In the genomic region with DNA sequence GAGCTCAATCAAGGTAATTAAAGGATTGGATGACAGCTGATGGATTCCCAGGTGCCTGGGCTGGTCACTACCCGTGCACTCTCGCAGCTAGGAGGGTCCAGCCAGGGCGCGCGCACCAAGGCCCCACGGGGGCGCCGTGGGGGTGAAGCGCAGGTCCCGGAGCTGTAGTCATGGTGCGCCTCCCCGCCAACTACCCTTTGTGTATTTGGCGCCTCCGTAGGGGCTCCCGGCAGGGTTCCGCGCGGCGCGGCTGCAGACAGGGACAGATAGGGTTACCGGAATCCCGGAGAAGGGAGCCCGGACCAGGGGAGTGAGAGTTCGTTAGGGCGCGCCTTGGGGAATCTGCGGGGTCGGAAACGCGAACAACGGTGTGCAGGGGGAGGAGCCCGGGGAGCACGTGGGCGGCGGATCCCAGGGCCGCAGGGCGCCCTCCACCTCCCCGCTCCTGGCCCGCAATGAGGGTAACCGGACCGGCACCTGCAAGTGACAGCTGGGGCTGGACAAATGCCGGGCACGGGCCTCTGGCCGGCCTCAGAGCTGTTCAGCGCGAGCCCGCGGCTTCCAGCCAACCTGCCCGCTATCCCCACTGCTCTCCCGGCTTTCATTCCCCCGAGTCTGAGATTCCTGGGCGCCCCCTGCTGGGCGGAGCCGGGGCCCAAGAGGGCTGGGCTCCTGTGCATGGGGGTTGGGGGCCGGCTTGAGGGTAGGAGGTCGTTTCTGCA, we compare ENCODE assay signal across 8 cellular contexts. TPM values are rescaled to one million over a fixed set of nuclear protein-coding genes. Genes with fewer than 3 reads are reported as not detected.
DNase-seq lines count a peak whose midpoint lies in the region; ATAC-seq and TF ChIP-seq lines count a peak whose summit lies in the region.

No MANE protein-coding gene starts in this region.

- DNase-seq in HuH-7.5 (ENCODE audit: low spot score) (peak; percentile 99), RWPE1 (ENCODE audit: low spot score) (peak; percentile 68), activated gamma-delta T cell (lab: John Stamatoyannopoulos, UW) (peak; percentile 38), foreskin fibroblast (peak; percentile 48 to 83), neural crest cell (ENCODE audit: low read depth, low spot score) (peak; percentile 94), stomach (peak; percentile 83)

- peaks cover 0 to 21% (median 13%) of the 10 kb centered on the region in 4 donors for H3K36me3 ChIP-seq in stomach

- 0 to 1% (median 1%) methylated on average over 47 to 56 of the region's 56 CpGs for WGBS in stomach, 5 donors

- POLR2A ChIA-PET in RWPE1 (lab: Yijun Ruan, JAX; ENCODE audit: low non-redundant PET) = no interaction called here

- H3K27ac Mint-ChIP-seq in neural crest cell (ENCODE audit: unreplicated experiment) = peak overlapping the region; percentile 99

- H3K4me1 Mint-ChIP-seq in neural crest cell = peaks cover 8% of the 10 kb centered on the region

- no peak for TF ChIP-seq EP300 in stomach (IDR thresholded peaks at IDR 0.05)

- H3K4me1 ChIP-seq in stomach = peaks cover 12 to 31% (median 17%) of the 10 kb centered on the region in 4 donors

- H3K27me3 Mint-ChIP-seq in neural crest cell (ENCODE audit: low read depth) = no peaks in the 10 kb centered on the region

- intact Hi-C loops in stomach (cut with DNase I; ENCODE audit: low total_unique reads) = loop anchor here (10.0 kb wide), 1 partner anchor 101 kb away; no protein-coding TSS in a partner anchor

- H3K9me3 ChIP-seq in stomach = no peaks in the 10 kb centered on the region

- CTCF ChIA-PET in RWPE1 (lab: Yijun Ruan, JAX) = interaction anchor here (0.6 to 1.7 kb wide), 8 partner anchors 18 to 236 kb away, joined by 3 to 8 read pairs (median 4); no protein-coding TSS in a partner anchor

- no peak for ATAC-seq in GM18519 (IDR thresholded peaks at IDR 0.05; ENCODE audit: low FRiP score, unreplicated experiment)

- H3K27ac ChIP-seq in RWPE1 (peak overlapping the region; percentile 45), stomach (peak overlapping the region in 4 of 5 donors; percentile 1 to 70 (median 36))

- H3K27me3 ChIP-seq in stomach = peaks cover 0 to 6% (median 0%) of the 10 kb centered on the region in 3 donors

- H3K4me3 ChIP-seq in GM12875 (ENCODE audit: low read depth, low read length) (peak overlapping the region; percentile 67), foreskin fibroblast (ENCODE audit: low read depth in 1 of 2, low read length in 2 of 2) (peak overlapping the region; percentile 58 to 59), stomach (peak overlapping the region; percentile 51 to 69 (median 56))

- peak; percentile 83 for TF ChIP-seq CTCF in GM12875 (IDR thresholded peaks at IDR 0.05; ENCODE audit: borderline replicate concordance, insufficient read depth, low read depth, low read length)
- peak; percentile 84 for TF ChIP-seq CTCF in RWPE1 (conservative IDR thresholded peaks at IDR 0.05; ENCODE audit: low read depth)
- peak; percentile 92 for TF ChIP-seq CTCF in foreskin fibroblast (IDR thresholded peaks at IDR 0.05; ENCODE audit: low read depth, low read length)
- TF ChIP-seq CTCF in neural crest cell (conservative IDR thresholded peaks at IDR 0.05) = peak; percentile 90
- peak in 6 of 7 experiments; percentile 60 to 89 (median 73) for TF ChIP-seq CTCF in stomach (IDR thresholded peaks at IDR 0.05)

- H3K36me3 Mint-ChIP-seq in neural crest cell (ENCODE audit: low read depth) = no peaks in the 10 kb centered on the region

- no peaks in the 10 kb centered on the region for H3K9me3 Mint-ChIP-seq in neural crest cell

- peak overlapping the region; percentile 88 for H3K4me3 Mint-ChIP-seq in neural crest cell

- TF ChIP-seq POLR2A in stomach (IDR thresholded peaks at IDR 0.05) = no peak

RNA-seq across cellular contexts. Expression of gene PRAM1, which starts 3.4 kb away (rescaled TPM):
- 0.21 and 0.55 TPM in 2 replicates for total RNA-seq in neural crest cell
- total RNA-seq in stomach = 1 to 10 TPM in 1 of 5 donors, under 1 TPM in 1, not detected in 3; 0.37 to 1.2 TPM
- 1 to 10 TPM in 1 of 3 donors, under 1 TPM in 1, not detected in 1; 0.81 to 1.4 TPM for polyA plus RNA-seq in stomach

RNA-seq across cellular contexts. Expression of gene ZNF414, which starts 8.1 kb away (rescaled TPM):
- 31.1 and 31.8 TPM in 2 replicates for total RNA-seq in neural crest cell
- 10 to 100 TPM in 3 of 5 donors, 1 to 10 TPM in 2; 1.8 to 28.4 (median 16.5) TPM for total RNA-seq in stomach
- polyA plus RNA-seq in stomach = 10 to 100 TPM; 19.9 to 32.7 (median 26.9) TPM

Comparison
In these comparisons a context has a peak if more than half of its experiments do, and no peak if none do; other contexts are left out.
1. DNase-seq: peak in every context shown above with its lines; median percentile 99 in HuH-7.5; 94 in neural crest cell; 83 in stomach; 68 in RWPE1; 66 in foreskin fibroblast; 38 in activated gamma-delta T cell.